Comparison of ENCODE assay signal across 1 cellular context in genomic region chr13:52001120-52001731, GRCh38.
TF ChIP-seq lines count a peak whose summit lies in the region.

No MANE protein-coding gene starts in this region.

TF ChIP-seq in GM23338, 12 proteins besides CTCF, POLR2A, EP300 and RAD21:
- TF ChIP-seq EZH2phosphoT487 (IDR thresholded peaks at IDR 0.05; ENCODE audit: unreplicated experiment) (no peak), POLR2AphosphoS5 (IDR thresholded peaks at IDR 0.05; ENCODE audit: low read depth) (no peak), REST (IDR thresholded peaks at IDR 0.05; ENCODE audit: unreplicated experiment) (no peak), JUNB (IDR thresholded peaks at IDR 0.05; ENCODE audit: unreplicated experiment) (no peak), ZNF114 (CRISPR knock-in tag; IDR thresholded peaks at IDR 0.05) (no peak), ZNF462 (CRISPR knock-in tag; IDR thresholded peaks at IDR 0.05) (no peak), NANOG (IDR thresholded peaks at IDR 0.05; ENCODE audit: borderline replicate concordance) (no peak)
